Comparison of ENCODE assay signal across 14 cellular contexts in the genomic region with DNA sequence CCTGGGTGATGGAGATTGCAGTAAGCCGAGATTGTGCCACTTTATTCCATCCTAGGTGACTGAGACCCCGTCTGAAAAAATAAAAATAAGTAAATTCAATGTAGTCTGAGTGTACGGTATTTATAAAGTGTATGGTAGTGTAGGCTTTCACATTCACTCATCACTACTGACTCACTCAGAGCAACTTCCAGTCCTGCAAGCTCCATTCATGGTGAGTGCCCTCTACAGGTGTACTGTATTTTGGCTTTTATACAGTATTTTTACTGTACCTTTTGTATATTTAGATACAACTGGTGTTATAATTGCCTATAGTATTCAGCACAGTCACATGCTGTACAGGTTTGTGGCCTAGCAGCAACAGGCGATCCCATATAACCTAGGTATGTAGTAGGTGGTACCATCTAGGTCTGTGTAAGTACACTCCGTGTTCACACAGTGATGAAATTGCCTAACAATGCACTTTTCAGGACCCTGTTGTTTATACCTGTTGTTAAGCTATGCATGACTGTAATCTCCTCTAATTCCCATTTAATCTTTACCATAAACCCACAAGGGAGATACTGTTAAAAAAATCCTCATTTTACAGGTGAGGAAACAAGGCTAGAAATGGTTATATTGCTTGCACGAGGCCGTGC. TPM values are rescaled to one million over a fixed set of nuclear protein-coding genes. Genes with fewer than 3 reads are reported as not detected.
DNase-seq lines count a peak whose midpoint lies in the region; ATAC-seq and TF ChIP-seq lines count a peak whose summit lies in the region.
"Had no signal": no experiment of that assay in that cellular context is flagged by ENCODE, and none has a peak within 500 bp of the region (broad histone marks: within the 10 kb centered on the region; RNA-seq: fewer than 3 reads in every experiment).

No MANE protein-coding gene starts in this region.

- no peaks in the 10 kb centered on the region for H3F3A ChIP-seq in PC-9 (ENCODE audit: insufficient read depth, low read depth)

- ATAC-seq in GM21619 (IDR thresholded peaks at IDR 0.05; ENCODE audit: unreplicated experiment) = peak; percentile 73
- ATAC-seq in HG03521 (IDR thresholded peaks at IDR 0.05; ENCODE audit: unreplicated experiment) = no peak
- ATAC-seq: left lobe of liver had no signal

- no peak overlapping the region for H3K27ac ChIP-seq in PC-9
- H3K27ac ChIP-seq: ascending aorta, uterus had no signal

- POLR2A ChIA-PET in PC-9 (lab: Charles Lee; ENCODE audit: unreplicated experiment) = no interaction called here

- peak; percentile 25; the same call in 1 of the 2 replicates for TF ChIP-seq CTCF in PC-9 (conservative IDR thresholded peaks at IDR 0.05)
- TF ChIP-seq CTCF in kidney epithelial cell (IDR thresholded peaks at IDR 0.05; ENCODE audit: insufficient read depth, low read length, poor library complexity, severe bottlenecking) = peak; percentile 49

- no peaks in the 10 kb centered on the region for H3K9me2 ChIP-seq in PC-9 (ENCODE audit: insufficient read depth)

- H2AFZ ChIP-seq in PC-9 = no peak overlapping the region

- H3K36me3 ChIP-seq in PC-9 (ENCODE audit: low read depth) (no peaks in the 10 kb centered on the region), kidney epithelial cell (ENCODE audit: control insufficient read depth, insufficient read depth, low read length) (no peaks in the 10 kb centered on the region)
- H3K36me3 ChIP-seq: ascending aorta, uterus had no signal

- no peaks in the 10 kb centered on the region for H3K9me3 ChIP-seq in PC-9 (ENCODE audit: insufficient read depth, low read depth)
- H3K9me3 ChIP-seq: ascending aorta, uterus had no signal

- no peak overlapping the region for H3K4me2 ChIP-seq in PC-9

- H3K4me3 ChIP-seq in PC-9 = no peak overlapping the region
- no peak overlapping the region for H3K4me3 ChIP-seq in kidney epithelial cell (ENCODE audit: low read depth, low read length)
- H3K4me3 ChIP-seq: ascending aorta, uterus had no signal

- CTCF ChIA-PET in PC-9 (lab: Charles Lee) = no interaction called here

- H3K79me2 ChIP-seq in PC-9 (ENCODE audit: low read depth) = no peaks in the 10 kb centered on the region

- H4K20me1 ChIP-seq in PC-9 (ENCODE audit: insufficient read depth) = no peaks in the 10 kb centered on the region

- peak; percentile 39 for DNase-seq in ELR (ENCODE audit: low read depth)
- no peak for DNase-seq in PC-9
- DNase-seq in kidney epithelial cell (ENCODE audit: low read depth) = no peak
- no peak for DNase-seq in stimulated activated CD4-positive, alpha-beta T cell treated with anti-CD3 and anti-CD28 coated beads, Interleukin-2, amount 100 ng/mL, for 48 hours
- no peak for DNase-seq in NCI-H128 (lab: John Stamatoyannopoulos, UW; ENCODE audit: unreplicated experiment)
- DNase-seq in DMS153 treated with DMSO at 0.1 percent for 48 hours (lab: John Stamatoyannopoulos, UW; ENCODE audit: unreplicated experiment) = no peak
- DNase-seq: activated CD4-positive, alpha-beta T cell treated with anti-CD3 and anti-CD28 coated beads, Interleukin-2, amount 50 U/mL, for 4 hours; NCI-H146; Right ventricle myocardium superior; uterus had no signal

- intact Hi-C loops in PC-9 (cut with micrococcal nuclease; ENCODE audit: unreplicated experiment) = no loop called here

- H3K4me1 ChIP-seq in PC-9 (replicated peaks; ENCODE audit: insufficient read depth) = no peaks in the 10 kb centered on the region
- H3K4me1 ChIP-seq: ascending aorta, uterus had no signal

- no TSS peak for BruUV-seq in PC-9 (replicated peaks; lab: Mats Ljungman, UMichigan)

- H3K27me3 ChIP-seq in PC-9 (ENCODE audit: insufficient read depth, low read depth) (peaks cover 68% of the 10 kb centered on the region), kidney epithelial cell (ENCODE audit: control insufficient read depth, insufficient read depth, low read length) (no peaks in the 10 kb centered on the region)
- H3K27me3 ChIP-seq: ascending aorta, uterus had no signal

RNA-seq across cellular contexts. Expression of a gene that starts 19.3 kb away (rescaled TPM):
- total RNA-seq in PC-9 (2021) (not detected in 2 replicates), kidney epithelial cell (0.21 and 0.55 TPM in 2 replicates)
